In genomic region chr19:50761501-50761900, GRCh38 we compare ENCODE assay signal across 11 cellular contexts. TPM values are rescaled to one million over a fixed set of nuclear protein-coding genes. Genes with fewer than 3 reads are reported as not detected.
"Had no signal": no experiment of that assay in that cellular context is flagged by ENCODE, and none has a peak within 500 bp of the region (broad histone marks: within the 10 kb centered on the region; RNA-seq: fewer than 3 reads in every experiment).

No MANE protein-coding gene starts in this region.

RNA-seq across cellular contexts. Expression of gene GPR32, which starts 8.8 kb away (rescaled TPM):
- total RNA-seq: OCI-LY7, PC-3, PC-9, Peyer's patch, Right ventricle myocardium inferior, Right ventricle myocardium superior, RPMI7951, SJCRH30, SJSA1, SK-MEL-5 had no signal
- polyA plus RNA-seq: SK-N-SH had no signal

RNA-seq across cellular contexts. Expression of gene ACP4, which starts 28.7 kb away (rescaled TPM):
- total RNA-seq: OCI-LY7, PC-3, PC-9, Peyer's patch, Right ventricle myocardium inferior, Right ventricle myocardium superior, RPMI7951, SJCRH30, SJSA1, SK-MEL-5 had no signal
- polyA plus RNA-seq: SK-N-SH had no signal

RNA-seq across cellular contexts. Expression of gene CLEC11A, which starts 38.3 kb away (rescaled TPM):
- total RNA-seq: PC-9 had no signal

RNA-seq across cellular contexts. Expression of gene SHANK1, which starts 41.9 kb away (rescaled TPM):
- total RNA-seq: PC-9, SJCRH30, SJSA1 had no signal
